Comparison of ENCODE assay signal across 14 cellular contexts in genomic region chr5:95686661-95687060, GRCh38. TPM values are rescaled to one million over a fixed set of nuclear protein-coding genes. Genes with fewer than 3 reads are reported as not detected.
"Had no signal": no experiment of that assay in that cellular context is flagged by ENCODE, and none has a peak within 500 bp of the region (broad histone marks: within the 10 kb centered on the region; RNA-seq: fewer than 3 reads in every experiment).

No MANE protein-coding gene starts in this region.

- H3K4me1 Mint-ChIP-seq: activated naive CD8-positive, alpha-beta T cell treated with anti-CD3 and anti-CD28 coated beads, Interleukin-2, amount 50 U/mL, for 24 hours; activated T-helper 17 cell treated with anti-CD3 and anti-CD28 coated beads, Interleukin-2, amount 50 U/mL, for 72 hours; naive thymus-derived CD4-positive, alpha-beta T cell had no signal

- ATAC-seq: activated naive CD8-positive, alpha-beta T cell treated with anti-CD3 and anti-CD28 coated beads, Interleukin-2, amount 50 U/mL, for 24 hours; activated T-helper 17 cell treated with anti-CD3 and anti-CD28 coated beads, Interleukin-2, amount 50 U/mL, for 72 hours; effector memory CD8-positive, alpha-beta T cell; mucosa of descending colon; naive thymus-derived CD4-positive, alpha-beta T cell had no signal

- H3K4me3 Mint-ChIP-seq: activated naive CD4-positive, alpha-beta T cell treated with anti-CD3 and anti-CD28 coated beads for 36 hours; activated naive CD8-positive, alpha-beta T cell treated with anti-CD3 and anti-CD28 coated beads, Interleukin-2, amount 50 U/mL, for 24 hours; activated T-helper 17 cell treated with anti-CD3 and anti-CD28 coated beads, Interleukin-2, amount 50 U/mL, for 72 hours; dendritic cell treated with granulocyte-macrophage colony-stimulating factor and Interleukin-4, amounts not matched to agents 40 ng/mL and 50 ng/mL, for 4 days; effector memory CD8-positive, alpha-beta T cell; naive thymus-derived CD4-positive, alpha-beta T cell had no signal

- H3K27ac Mint-ChIP-seq: activated naive CD4-positive, alpha-beta T cell treated with anti-CD3 and anti-CD28 coated beads for 36 hours; activated naive CD8-positive, alpha-beta T cell treated with anti-CD3 and anti-CD28 coated beads, Interleukin-2, amount 50 U/mL, for 24 hours; activated T-helper 17 cell treated with anti-CD3 and anti-CD28 coated beads, Interleukin-2, amount 50 U/mL, for 72 hours; dendritic cell treated with granulocyte-macrophage colony-stimulating factor and Interleukin-4, amounts not matched to agents 40 ng/mL and 50 ng/mL, for 4 days; effector memory CD8-positive, alpha-beta T cell; naive thymus-derived CD4-positive, alpha-beta T cell had no signal

- H3K9me3 Mint-ChIP-seq: effector memory CD8-positive, alpha-beta T cell had no signal

- DNase-seq: activated CD4-positive, CD25-positive, alpha-beta regulatory T cell treated with anti-CD3 and anti-CD28 coated beads, Interleukin-2, amount 50 U/mL, for 72 hours; activated naive CD4-positive, alpha-beta T cell treated with anti-CD3 and anti-CD28 coated beads for 36 hours; activated naive CD8-positive, alpha-beta T cell treated with anti-CD3 and anti-CD28 coated beads, Interleukin-2, amount 50 U/mL, for 24 hours; effector memory CD8-positive, alpha-beta T cell; mucosa of descending colon; naive thymus-derived CD4-positive, alpha-beta T cell; sigmoid colon; stimulated activated CD4-positive, alpha-beta T cell treated with anti-CD3 and anti-CD28 coated beads, Interleukin-1b, Interleukin-23, amount 100 ng/mL, for 48 hours; T-helper 9 cell had no signal

- H3K27me3 Mint-ChIP-seq: dendritic cell treated with granulocyte-macrophage colony-stimulating factor and Interleukin-4, amounts not matched to agents 40 ng/mL and 50 ng/mL, for 4 days had no signal

RNA-seq across cellular contexts. Expression of gene SPATA9, which starts 3.9 kb away (rescaled TPM):
- total RNA-seq: activated naive CD4-positive, alpha-beta T cell treated with anti-CD3 and anti-CD28 coated beads for 36 hours; activated T-helper 17 cell treated with anti-CD3 and anti-CD28 coated beads, Interleukin-2, amount 50 U/mL, for 72 hours; ascending aorta; bronchial epithelial cell; epithelial cell of proximal tubule had no signal
- polyA plus RNA-seq: naive thymus-derived CD4-positive, alpha-beta T cell had no signal

RNA-seq across cellular contexts. Expression of gene RFESD, which starts 40.1 kb away (rescaled TPM):
- total RNA-seq: ascending aorta had no signal
